15 cellular contexts compared by ENCODE assay signal in genomic region chr12:2353691-2354090, GRCh38.
DNase-seq lines count a peak whose midpoint lies in the region; ATAC-seq and TF ChIP-seq lines count a peak whose summit lies in the region.
"Had no signal": no experiment of that assay in that cellular context is flagged by ENCODE, and none has a peak within 500 bp of the region (broad histone marks: within the 10 kb centered on the region; RNA-seq: fewer than 3 reads in every experiment).

No MANE protein-coding gene starts in this region.

- TF ChIP-seq CTCF in dorsolateral prefrontal cortex (IDR thresholded peaks at IDR 0.05 in 54 of 56, conservative IDR thresholded peaks at IDR 0.05 in 2 of 56; ENCODE audit: low read depth in 1 of 56, partially characterized antibody in 56 of 56) = no peak

- H3K4me3 ChIP-seq in dorsolateral prefrontal cortex (no peak overlapping the region), muscle layer of colon (ENCODE audit: low read depth in 1 of 2, low read length in 2 of 2) (no peak overlapping the region)

- ATAC-seq in Right ventricle myocardium superior (ENCODE audit: poor library complexity) (peak; percentile 21), left cardiac atrium (no peak), HG02970 (IDR thresholded peaks at IDR 0.05; ENCODE audit: low FRiP score, unreplicated experiment) (no peak), GM19452 (IDR thresholded peaks at IDR 0.05; ENCODE audit: unreplicated experiment) (no peak)

- peaks cover 59% of the 10 kb centered on the region for H3K4me1 ChIP-seq in muscle layer of colon (ENCODE audit: insufficient read depth, low read length)

- no peak for DNase-seq in Right ventricle myocardium superior
- no peak for DNase-seq in left cardiac atrium
- peak in 1 of 10 donors; percentile 26 for DNase-seq in dorsolateral prefrontal cortex
- DNase-seq in activated effector memory CD4-positive, alpha-beta T cell treated with Interleukin-2 at 50 U/mL for 16 hours = no peak
- DNase-seq: Calu3, MV-4-11, NCI-H1417 treated with DMSO at 0.1 percent for 48 hours, NCI-H2029 treated with DMSO at 0.1 percent for 48 hours, RPMI8226 had no signal

- H3K9me3 ChIP-seq in muscle layer of colon (ENCODE audit: low read length) = no peaks in the 10 kb centered on the region

- H3K27ac ChIP-seq in dorsolateral prefrontal cortex (peak overlapping the region in 40 of 59 donors; percentile 4 to 86 (median 66)), muscle layer of colon (ENCODE audit: low read depth, low read length) (peak overlapping the region; percentile 72), temporal lobe (ENCODE audit: low read depth, low read length) (peak overlapping the region; percentile 40)
- H3K27ac ChIP-seq: 22Rv1, C4-2B had no signal

- H3K36me3 ChIP-seq in muscle layer of colon (ENCODE audit: insufficient read depth, low read length) = no peaks in the 10 kb centered on the region

- intact Hi-C loops in Right ventricle myocardium superior (cut with DNase I) (no loop called here), left cardiac atrium (cut with DNase I) (no loop called here), dorsolateral prefrontal cortex (cut with DNase I) (no loop called here)

- peak overlapping the region; percentile 10 for H3K9ac ChIP-seq in muscle layer of colon (ENCODE audit: low read length)

- peaks cover 0 to 3% (median 0%) of the 10 kb centered on the region in 45 donors for H3K27me3 ChIP-seq in dorsolateral prefrontal cortex
- H3K27me3 ChIP-seq in muscle layer of colon (ENCODE audit: control insufficient read depth in 1 of 2, insufficient read depth in 2 of 2, low read length in 2 of 2) = no peaks in the 10 kb centered on the region
